In genomic region chr20:60050193-60050960, GRCh38 we compare ENCODE assay signal across 8 cellular contexts.
DNase-seq lines count a peak whose midpoint lies in the region; ATAC-seq and TF ChIP-seq lines count a peak whose summit lies in the region.

No MANE protein-coding gene starts in this region.

- H3K4me2 ChIP-seq in mammary epithelial cell (ENCODE audit: insufficient read depth, low read depth, low read length) (no peak overlapping the region), neuronal stem cell (ENCODE audit: insufficient read depth, low read length, poor library complexity, severe bottlenecking) (no peak overlapping the region)

- WGBS in mammary epithelial cell (ENCODE audit: low coverage, missing lambda C conversion rate), result 96% methylated on average over 13 of the region's 13 CpGs
- WGBS in neuronal stem cell (ENCODE audit: extremely low coverage in 2 of 2, insufficient read length in 2 of 2, insufficient replicate concordance in 1 of 2), 2 donors, result no CpG with 5 or more reads among the region's 13 CpGs

- TF ChIP-seq CTCF in mammary epithelial cell (conservative IDR thresholded peaks at IDR 0.05 in 1 of 2, IDR thresholded peaks at IDR 0.05 in 1 of 2; ENCODE audit: extremely low read depth in 1 of 2, insufficient read depth in 1 of 2, low read depth in 1 of 2, low read length in 2 of 2), result peak; percentile 64 to 75

- peak overlapping the region; percentile 10 for H2BK5ac ChIP-seq in neuronal stem cell (ENCODE audit: low read length)

- in situ Hi-C loops in mammary epithelial cell (cut with MboI; ENCODE audit: low sequenced_read_pairs in 2 of 2), result loop anchor here in 1 of 2 donors (10.0 to 25.0 kb wide), 2 partner anchors 76 to 162 kb away; no protein-coding TSS in a partner anchor

- H3K4me1 ChIP-seq in mammary epithelial cell (ENCODE audit: insufficient read depth, low read length), result peaks cover 27% of the 10 kb centered on the region
- H3K4me1 ChIP-seq in neuronal stem cell (ENCODE audit: control insufficient read depth in 2 of 2, insufficient read depth in 1 of 2, low read depth in 1 of 2, low read length in 2 of 2), result no peaks in the 10 kb centered on the region

- H3K18ac ChIP-seq in neuronal stem cell (ENCODE audit: low read length), result no peak overlapping the region

- intact Hi-C loops in mammary epithelial cell (cut with micrococcal nuclease), result loop anchor here (1.0 to 10.0 kb wide), 3 partner anchors 58 to 1204 kb away; partner anchors contain the start of gene CDH4

- CTCF ChIA-PET in mammary epithelial cell (lab: Charles Lee; ENCODE audit: low non-redundant PET), result interaction anchor here (0.6 to 0.7 kb wide), 3 partner anchors 156 to 1337 kb away, joined by 3 read pairs; no protein-coding TSS in a partner anchor

- no peak overlapping the region for H2BK15ac ChIP-seq in neuronal stem cell (ENCODE audit: low read length)

- H3K4ac ChIP-seq in neuronal stem cell (ENCODE audit: low read length), result no peak overlapping the region

- no peak overlapping the region for H2BK12ac ChIP-seq in neuronal stem cell (ENCODE audit: low read length)

- no peak overlapping the region for H4K91ac ChIP-seq in neuronal stem cell (ENCODE audit: low read depth, low read length, poor library complexity)

- H3K9ac ChIP-seq in mammary epithelial cell (ENCODE audit: insufficient read depth, low read length) (no peak overlapping the region), neuronal stem cell (ENCODE audit: low read depth, low read length, poor library complexity) (no peak overlapping the region)

- peak overlapping the region; percentile 53 for H2AK5ac ChIP-seq in neuronal stem cell (ENCODE audit: low read depth, low read length)

- no peaks in the 10 kb centered on the region for H4K20me1 ChIP-seq in mammary epithelial cell (ENCODE audit: insufficient read depth, low read length)

- H3K4me3 ChIP-seq in mammary epithelial cell (replicated peaks in 1 of 3; ENCODE audit: insufficient read depth in 1 of 3, low read depth in 2 of 3, low read length in 3 of 3) (no peak overlapping the region), neuronal stem cell (ENCODE audit: low read length in 2 of 2) (no peak overlapping the region)

- ATAC-seq in HG03460 (IDR thresholded peaks at IDR 0.05; ENCODE audit: unreplicated experiment) (no peak), HG03097 (IDR thresholded peaks at IDR 0.05; ENCODE audit: low FRiP score, unreplicated experiment) (no peak)

- H2AFZ ChIP-seq in mammary epithelial cell (ENCODE audit: low read depth, low read length), result no peak overlapping the region
- no peak overlapping the region for H2AFZ ChIP-seq in neuronal stem cell (ENCODE audit: low read length)

- H3K14ac ChIP-seq in neuronal stem cell (ENCODE audit: low read length), result no peak overlapping the region

- DNase-seq in DMS79 treated with DMSO at 0.1 percent for 48 hours (lab: John Stamatoyannopoulos, UW) (peak; percentile 13), DMS79 (lab: John Stamatoyannopoulos, UW) (no peak), NCI-H2029 (lab: John Stamatoyannopoulos, UW) (peak; percentile 60), mammary epithelial cell (peak; percentile 56), neuronal stem cell (ENCODE audit: low spot score) (no peak)
- no peak for DNase-seq in activated CD4-positive, alpha-beta T cell treated with anti-CD3 and anti-CD28 coated beads for 48 hours

- no peaks in the 10 kb centered on the region for H3K79me1 ChIP-seq in neuronal stem cell (ENCODE audit: low read depth, low read length)

- H3K27ac ChIP-seq in mammary epithelial cell (ENCODE audit: insufficient read depth, low read depth, low read length) (no peak overlapping the region), neuronal stem cell (replicated peaks; ENCODE audit: low read length) (no peak overlapping the region)

- H3K9me3 ChIP-seq in mammary epithelial cell (replicated peaks; ENCODE audit: insufficient read depth, low read length), result no peaks in the 10 kb centered on the region
- no peaks in the 10 kb centered on the region for H3K9me3 ChIP-seq in neuronal stem cell (replicated peaks in 1 of 2; ENCODE audit: control insufficient read depth in 2 of 2, insufficient read depth in 1 of 2, low read depth in 1 of 2, low read length in 2 of 2)

- H3K27me3 ChIP-seq in mammary epithelial cell (ENCODE audit: insufficient read depth, low read length), result no peaks in the 10 kb centered on the region
- H3K27me3 ChIP-seq in neuronal stem cell (ENCODE audit: control insufficient read depth in 3 of 3, insufficient read depth in 3 of 3, low read depth in 1 of 3, low read length in 3 of 3), result no peaks in the 10 kb centered on the region

- peaks cover under 1% of the 10 kb centered on the region for H3K79me2 ChIP-seq in mammary epithelial cell (ENCODE audit: insufficient read depth, low read length)

- no peak overlapping the region for H3K23ac ChIP-seq in neuronal stem cell (ENCODE audit: low read depth, low read length, poor library complexity)

- dilution Hi-C loops in mammary epithelial cell (cut with HindIII; ENCODE audit: low sequenced_read_pairs), result no loop called here

- no peaks in the 10 kb centered on the region for H3K36me3 ChIP-seq in mammary epithelial cell (ENCODE audit: insufficient read depth, low read length)
- no peaks in the 10 kb centered on the region for H3K36me3 ChIP-seq in neuronal stem cell (replicated peaks in 1 of 2; ENCODE audit: control insufficient read depth in 2 of 2, insufficient read depth in 2 of 2, low read length in 2 of 2)

- H4K8ac ChIP-seq in neuronal stem cell (ENCODE audit: low read depth, low read length), result no peak overlapping the region

- no peak overlapping the region for H2BK120ac ChIP-seq in neuronal stem cell (ENCODE audit: low read depth, low read length)

- no TSS peak for BruUV-seq in mammary epithelial cell (replicated peaks; lab: Mats Ljungman, UMichigan)

Comparison
In these comparisons a context has a peak if more than half of its experiments do, and no peak if none do; other contexts are left out.
1. DNase-seq: peak in DMS79 treated with DMSO at 0.1 percent for 48 hours (single experiment), NCI-H2029 (single experiment) and mammary epithelial cell (single experiment); none in DMS79 (single experiment), neuronal stem cell (single experiment) and activated CD4-positive, alpha-beta T cell treated with anti-CD3 and anti-CD28 coated beads for 48 hours (single experiment).